ENCODE assay signal across 8 cellular contexts in genomic region chr2:101697124-101697793, GRCh38. TPM values are rescaled to one million over a fixed set of nuclear protein-coding genes. Genes with fewer than 3 reads are reported as not detected.
DNase-seq lines count a peak whose midpoint lies in the region; ATAC-seq and TF ChIP-seq lines count a peak whose summit lies in the region.

Gene MAP4K4, plus strand, starts transcription at chr2:101697707. Its CDS starts 374 bp downstream, at chr2:101698081.

- peaks cover 5% of the 10 kb centered on the region for H3K36me3 Mint-ChIP-seq in activated CD8-positive, alpha-beta T cell treated with anti-CD3 and anti-CD28 coated beads for 36 hours (ENCODE audit: low read depth)

- ATAC-seq in HG03159 (IDR thresholded peaks at IDR 0.05; ENCODE audit: unreplicated experiment) (peak; percentile 55), GM21619 (IDR thresholded peaks at IDR 0.05; ENCODE audit: unreplicated experiment) (no peak)
- peak; percentile 41 for ATAC-seq in activated CD8-positive, alpha-beta T cell treated with anti-CD3 and anti-CD28 coated beads for 36 hours

- TF ChIP-seq RAD21 in liver (IDR thresholded peaks at IDR 0.05) = peak; percentile 28 to 39

- H3K27me3 Mint-ChIP-seq in activated CD8-positive, alpha-beta T cell treated with anti-CD3 and anti-CD28 coated beads for 36 hours = peaks cover 2% of the 10 kb centered on the region

- H3K4me1 Mint-ChIP-seq in activated CD8-positive, alpha-beta T cell treated with anti-CD3 and anti-CD28 coated beads for 36 hours (ENCODE audit: low read depth) = peaks cover 26% of the 10 kb centered on the region

- peak within 1 kb of the TSS; percentile 84 to 93 (median 91) for H3K4me3 ChIP-seq in liver (ENCODE audit: low read depth in 1 of 3, low read length in 3 of 3)

- peak within 1 kb of the TSS; percentile 80 for H3K27ac Mint-ChIP-seq in activated CD8-positive, alpha-beta T cell treated with anti-CD3 and anti-CD28 coated beads for 36 hours

- no peaks in the 10 kb centered on the region for H3K27me3 ChIP-seq in liver (ENCODE audit: control insufficient read depth in 4 of 4, insufficient read depth in 4 of 4, low read length in 3 of 4)

- TF ChIP-seq CTCF in GM13976 (IDR thresholded peaks at IDR 0.05; ENCODE audit: borderline replicate concordance, control extremely low read depth, extremely low read depth, insufficient read depth, missing control alignments) (no peak), liver (IDR thresholded peaks at IDR 0.05; ENCODE audit: low read depth, low read length, missing input control) (peak; percentile 26)
- TF ChIP-seq CTCF in activated CD8-positive, alpha-beta T cell treated with anti-CD3 and anti-CD28 coated beads for 36 hours (IDR thresholded peaks at IDR 0.05) = no peak

- no peaks in the 10 kb centered on the region for H3K36me3 ChIP-seq in liver (ENCODE audit: control insufficient read depth in 4 of 4, insufficient read depth in 3 of 4, low read depth in 1 of 4, low read length in 3 of 4)

- H3K4me1 ChIP-seq in liver (ENCODE audit: control insufficient read depth in 4 of 4, insufficient read depth in 4 of 4, low read length in 3 of 4) = peaks cover 0 to 30% (median 15%) of the 10 kb centered on the region in 4 donors

- peak within 1 kb of the TSS; percentile 76 for H3K4me3 Mint-ChIP-seq in activated CD8-positive, alpha-beta T cell treated with anti-CD3 and anti-CD28 coated beads for 36 hours

- CTCF ChIA-PET in activated CD8-positive, alpha-beta T cell treated with anti-CD3 and anti-CD28 coated beads for 36 hours (lab: Charles Lee) = interaction anchor here (0.7 to 1.8 kb wide), 8 partner anchors 18 to 278 kb away, joined by 3 to 11 read pairs (median 4); no protein-coding TSS in a partner anchor

- no peaks in the 10 kb centered on the region for H3K9me3 ChIP-seq in liver (ENCODE audit: control insufficient read depth in 4 of 4, low read length in 3 of 4)

- in situ Hi-C loops in GM13976 (cut with MboI; ENCODE audit: low sequenced_read_pairs, unreplicated experiment) = no loop called here

- intact Hi-C loops in activated CD8-positive, alpha-beta T cell treated with anti-CD3 and anti-CD28 coated beads for 36 hours (cut with micrococcal nuclease) = no loop called here

- DNase-seq in GM13976 (ENCODE audit: low spot score) (peak; percentile 64), NCI-H82 (lab: John Stamatoyannopoulos, UW) (peak; percentile 91), ecto neural progenitor cell (ENCODE audit: low spot score) (peak; percentile 85)
- DNase-seq in activated CD8-positive, alpha-beta T cell treated with anti-CD3 and anti-CD28 coated beads for 36 hours = peak; percentile 75
- DNase-seq in stimulated activated CD4-positive, alpha-beta T cell treated with anti-CD3 and anti-CD28 coated beads, Interleukin-2, amount 100 ng/mL, for 48 hours = peak; percentile 59 to 60

- under 1% methylated on average over 84 of the region's 85 CpGs for WGBS in liver

- H3K9me3 Mint-ChIP-seq in activated CD8-positive, alpha-beta T cell treated with anti-CD3 and anti-CD28 coated beads for 36 hours = peaks cover 3% of the 10 kb centered on the region

- peak within 1 kb of the TSS; percentile 73 to 92 for H3K27ac ChIP-seq in liver (ENCODE audit: low read depth in 1 of 2, low read length in 2 of 2)

- peak within 1 kb of the TSS; percentile 49 to 87 for H3K9ac ChIP-seq in liver (ENCODE audit: low read depth in 1 of 2, low read length in 2 of 2)

- POLR2A ChIA-PET in activated CD8-positive, alpha-beta T cell treated with anti-CD3 and anti-CD28 coated beads for 36 hours (lab: Charles Lee) = interaction anchor here (0.7 to 1.7 kb wide), 7 partner anchors 20 to 335 kb away, joined by 3 to 5 read pairs (median 3); no protein-coding TSS in a partner anchor

TF ChIP-seq in liver, 16 proteins besides CTCF, POLR2A, EP300 and RAD21:
- TF ChIP-seq FOXA2 (IDR thresholded peaks at IDR 0.05) = no peak
- TF ChIP-seq ATF3 (IDR thresholded peaks at IDR 0.05) = no peak
- TF ChIP-seq JUND (IDR thresholded peaks at IDR 0.05) = no peak
- TF ChIP-seq TAF1 (conservative IDR thresholded peaks at IDR 0.05) = no peak
- no peak for TF ChIP-seq HNF4A (conservative IDR thresholded peaks at IDR 0.05)
- peak; percentile 76 for TF ChIP-seq YY1 (IDR thresholded peaks at IDR 0.05)
- TF ChIP-seq SP1 (IDR thresholded peaks at IDR 0.05) = no peak
- no peak for TF ChIP-seq ZBTB33 (IDR thresholded peaks at IDR 0.05)
- TF ChIP-seq REST (IDR thresholded peaks at IDR 0.05) = no peak
- no peak for TF ChIP-seq FOXA1 (IDR thresholded peaks at IDR 0.05)
- peak in 1 of 2 donors; percentile 41 for TF ChIP-seq EGR1 (IDR thresholded peaks at IDR 0.05; ENCODE audit: low read depth in 2 of 2)
- peak in 1 of 2 donors; percentile 33 for TF ChIP-seq GABPA (IDR thresholded peaks at IDR 0.05 in 1 of 2, conservative IDR thresholded peaks at IDR 0.05 in 1 of 2)
- no peak for TF ChIP-seq NR2F2 (IDR thresholded peaks at IDR 0.05)
- TF ChIP-seq MAX (IDR thresholded peaks at IDR 0.05) = peak; percentile 38
- no peak for TF ChIP-seq RXRA (IDR thresholded peaks at IDR 0.05)
- no peak for TF ChIP-seq HNF4G (IDR thresholded peaks at IDR 0.05)

RNA-seq across cellular contexts. Expression of gene MAP4K4, which starts in this region (rescaled TPM):
- 10 to 100 TPM; 26.3 to 27.3 TPM for total RNA-seq in activated CD8-positive, alpha-beta T cell treated with anti-CD3 and anti-CD28 coated beads for 36 hours
- total RNA-seq in liver = 10 to 100 TPM; 33.7 to 40.0 TPM
- polyA plus RNA-seq in liver = 10 to 100 TPM in 1 of 2 donors, 1 to 10 TPM in 1; 9.1 to 13.6 TPM
